Comparison of ENCODE assay signal across 16 cellular contexts in the genomic region with DNA sequence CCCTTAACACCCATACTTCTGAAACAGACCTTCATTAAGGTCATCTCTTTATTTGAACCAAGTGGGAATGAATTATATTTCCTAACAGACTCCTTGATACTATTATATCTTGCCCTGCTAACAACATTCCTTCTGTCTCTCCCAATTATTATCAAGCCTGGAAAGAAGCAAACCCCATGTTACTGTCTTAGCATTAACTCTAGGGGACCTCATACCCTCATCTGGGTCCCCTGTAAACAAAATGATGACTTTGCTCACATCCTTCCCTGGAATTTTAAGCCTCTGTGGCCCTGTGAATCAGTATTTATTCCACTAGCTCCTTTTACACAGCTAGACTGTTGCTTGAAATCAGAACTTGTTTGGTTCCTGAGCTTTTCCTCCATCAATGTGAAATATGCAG. TPM values are rescaled to one million over a fixed set of nuclear protein-coding genes. Genes with fewer than 3 reads are reported as not detected.
DNase-seq lines count a peak whose midpoint lies in the region; ATAC-seq and TF ChIP-seq lines count a peak whose summit lies in the region.
"Had no signal": no experiment of that assay in that cellular context is flagged by ENCODE, and none has a peak within 500 bp of the region (broad histone marks: within the 10 kb centered on the region; RNA-seq: fewer than 3 reads in every experiment).

No MANE protein-coding gene starts in this region.

- no peak overlapping the region for H4K5ac ChIP-seq in mesendoderm (ENCODE audit: low read length)

- no peak overlapping the region for H3K23ac ChIP-seq in mesendoderm (ENCODE audit: low read length)

- no peak overlapping the region for H3K9ac ChIP-seq in mammary epithelial cell (ENCODE audit: insufficient read depth, low read length)
- H3K9ac ChIP-seq in mesendoderm (ENCODE audit: low read length), result no peak overlapping the region
- H3K9ac ChIP-seq: KMS-11 had no signal

- TF ChIP-seq EP300 in transverse colon (IDR thresholded peaks at IDR 0.05; ENCODE audit: low read depth), result no peak

- no peak overlapping the region for H2BK15ac ChIP-seq in mesendoderm (replicated peaks; ENCODE audit: low read depth)

- H3K9me3 Mint-ChIP-seq in MCF 10A (ENCODE audit: unreplicated experiment) (no peaks in the 10 kb centered on the region), natural killer cell (no peaks in the 10 kb centered on the region)
- H3K9me3 Mint-ChIP-seq: dendritic cell treated with granulocyte-macrophage colony-stimulating factor and Interleukin-4, amounts not matched to agents 40 ng/mL and 50 ng/mL, for 4 days; stimulated activated naive B cell treated with anti-CD40 and anti-IgM and Interleukin-4, amounts not matched to agents 10 μg/mL and 1 μg/mL and 100 μg/mL, for 72 hours; T-helper 1 cell treated with Interleukin-12 subunit alpha and Interleukin-12 subunit beta and Interleukin-4 antibody, amounts not matched to agents 30 μg/mL and 1 μg/mL, for 36 hours had no signal

- no peaks in the 10 kb centered on the region for H3K9me3 ChIP-seq in mammary epithelial cell (replicated peaks; ENCODE audit: insufficient read depth, low read length)
- H3K9me3 ChIP-seq in transverse colon, result no peaks in the 10 kb centered on the region
- H3K9me3 ChIP-seq: adrenal gland had no signal

- H3K4ac ChIP-seq in mesendoderm (ENCODE audit: low read depth, low read length), result no peak overlapping the region

- H4K8ac ChIP-seq in mesendoderm (ENCODE audit: low read depth, low read length), result no peak overlapping the region

- no peak for TF ChIP-seq CTCF in MCF 10A (IDR thresholded peaks at IDR 0.05; ENCODE audit: unreplicated experiment)
- no peak for TF ChIP-seq CTCF in mammary epithelial cell (conservative IDR thresholded peaks at IDR 0.05 in 1 of 2, IDR thresholded peaks at IDR 0.05 in 1 of 2; ENCODE audit: extremely low read depth in 1 of 2, insufficient read depth in 1 of 2, low read depth in 1 of 2, low read length in 2 of 2)
- no peak for TF ChIP-seq CTCF in brain microvascular endothelial cell (IDR thresholded peaks at IDR 0.05; ENCODE audit: low read depth, low read length, missing control alignments)
- no peak for TF ChIP-seq CTCF in transverse colon (IDR thresholded peaks at IDR 0.05)
- no peak for TF ChIP-seq CTCF in natural killer cell (IDR thresholded peaks at IDR 0.05)

- DNase-seq in MCF 10A (ENCODE audit: unreplicated experiment), result no peak
- DNase-seq in mammary epithelial cell, result no peak
- DNase-seq in brain microvascular endothelial cell, result no peak
- peak; percentile 17 for DNase-seq in mesendoderm
- DNase-seq in transverse colon, result no peak
- no peak for DNase-seq in middle frontal gyrus (ENCODE audit: extremely low spot score, low spot score)
- no peak for DNase-seq in natural killer cell
- DNase-seq: activated CD4-positive, alpha-beta T cell treated with anti-CD3 and anti-CD28 coated beads for 48 hours; activated T-cell treated with anti-CD3 and anti-CD28 coated beads, Interleukin-2, amount 50 U/mL, for 48 hours; NCI-H1436; stimulated activated naive B cell treated with anti-CD40 and anti-IgM and Interleukin-4, amounts not matched to agents 10 μg/mL and 1 μg/mL and 100 μg/mL, for 72 hours had no signal

- intact Hi-C loops in MCF 10A (cut with micrococcal nuclease) (no loop called here), mammary epithelial cell (cut with micrococcal nuclease) (loop anchor here (2.0 kb wide), 1 partner anchor 14 kb away; no protein-coding TSS in a partner anchor), transverse colon (cut with DNase I; ENCODE audit: low total_unique reads) (no loop called here), natural killer cell (cut with micrococcal nuclease) (no loop called here)

- no peak overlapping the region for H3K18ac ChIP-seq in mesendoderm (ENCODE audit: low read length)

- H3K4me2 ChIP-seq in mammary epithelial cell (ENCODE audit: insufficient read depth, low read depth, low read length), result no peak overlapping the region
- no peak overlapping the region for H3K4me2 ChIP-seq in mesendoderm (ENCODE audit: low read length)
- H3K4me2 ChIP-seq: KMS-11 had no signal

- H3K27me3 ChIP-seq in mammary epithelial cell (ENCODE audit: insufficient read depth, low read length), result no peaks in the 10 kb centered on the region
- no peaks in the 10 kb centered on the region for H3K27me3 ChIP-seq in brain microvascular endothelial cell (replicated peaks)
- H3K27me3 ChIP-seq in mesendoderm (ENCODE audit: insufficient read depth, low read length, poor library complexity), result no peaks in the 10 kb centered on the region
- H3K27me3 ChIP-seq in transverse colon, result no peaks in the 10 kb centered on the region
- H3K27me3 ChIP-seq: adrenal gland had no signal

- H3K27ac ChIP-seq in mammary epithelial cell (ENCODE audit: insufficient read depth, low read depth, low read length), result no peak overlapping the region
- H3K27ac ChIP-seq in brain microvascular endothelial cell, result peak overlapping the region; percentile 62
- no peak overlapping the region for H3K27ac ChIP-seq in mesendoderm (ENCODE audit: low read depth, low read length)
- peak overlapping the region in 3 of 4 donors; percentile 39 to 63 (median 51) for H3K27ac ChIP-seq in transverse colon
- H3K27ac ChIP-seq: KMS-11 had no signal

- H2BK120ac ChIP-seq in mesendoderm (ENCODE audit: low read depth, low read length), result no peak overlapping the region

- H2AK5ac ChIP-seq in mesendoderm (ENCODE audit: low read length), result no peak overlapping the region

- H2AFZ ChIP-seq in mammary epithelial cell (ENCODE audit: low read depth, low read length), result no peak overlapping the region

- H3K79me2 ChIP-seq in mammary epithelial cell (ENCODE audit: insufficient read depth, low read length), result no peaks in the 10 kb centered on the region
- H3K79me2 ChIP-seq in mesendoderm (ENCODE audit: control insufficient read depth, insufficient read depth, low read length), result no peaks in the 10 kb centered on the region

- ATAC-seq in natural killer cell (no peak), GM21723 (IDR thresholded peaks at IDR 0.05; ENCODE audit: unreplicated experiment) (no peak)
- ATAC-seq: stimulated activated naive B cell treated with anti-CD40 and anti-IgM and Interleukin-4, amounts not matched to agents 10 μg/mL and 1 μg/mL and 100 μg/mL, for 72 hours had no signal

- H3K36me3 Mint-ChIP-seq in MCF 10A (ENCODE audit: insufficient read depth, unreplicated experiment), result no peaks in the 10 kb centered on the region
- H3K36me3 Mint-ChIP-seq in natural killer cell, result no peaks in the 10 kb centered on the region
- H3K36me3 Mint-ChIP-seq: stimulated activated naive B cell treated with anti-CD40 and anti-IgM and Interleukin-4, amounts not matched to agents 10 μg/mL and 1 μg/mL and 100 μg/mL, for 72 hours had no signal

- BruUV-seq in MCF 10A (replicated peaks; lab: Mats Ljungman, UMichigan) (no TSS peak), mammary epithelial cell (replicated peaks; lab: Mats Ljungman, UMichigan) (no TSS peak)

- H3K36me3 ChIP-seq in mammary epithelial cell (ENCODE audit: insufficient read depth, low read length) (no peaks in the 10 kb centered on the region), brain microvascular endothelial cell (replicated peaks) (peaks cover 2% of the 10 kb centered on the region), mesendoderm (ENCODE audit: control insufficient read depth, insufficient read depth, low read length) (no peaks in the 10 kb centered on the region), transverse colon (no peaks in the 10 kb centered on the region)
- H3K36me3 ChIP-seq: adrenal gland had no signal

- H3K4me3 ChIP-seq in mammary epithelial cell (replicated peaks in 1 of 3; ENCODE audit: insufficient read depth in 1 of 3, low read depth in 2 of 3, low read length in 3 of 3) (no peak overlapping the region), brain microvascular endothelial cell (ENCODE audit: low read depth, low read length) (no peak overlapping the region), mesendoderm (ENCODE audit: low read length) (no peak overlapping the region), transverse colon (no peak overlapping the region)
- H3K4me3 ChIP-seq: adrenal gland had no signal

- no peak for TF ChIP-seq POLR2A in transverse colon (IDR thresholded peaks at IDR 0.05)

- POLR2A ChIA-PET in MCF 10A (lab: Yijun Ruan, JAX), result interaction anchor here (0.8 to 2.3 kb wide), 11 partner anchors 12 to 266 kb away, joined by 3 to 11 read pairs (median 4); a partner anchor contains a TSS

- peak overlapping the region; percentile 87 for H3K27ac Mint-ChIP-seq in MCF 10A (ENCODE audit: low read depth, unreplicated experiment)
- H3K27ac Mint-ChIP-seq in natural killer cell, result no peak overlapping the region
- H3K27ac Mint-ChIP-seq: dendritic cell treated with granulocyte-macrophage colony-stimulating factor and Interleukin-4, amounts not matched to agents 40 ng/mL and 50 ng/mL, for 4 days; stimulated activated naive B cell treated with anti-CD40 and anti-IgM and Interleukin-4, amounts not matched to agents 10 μg/mL and 1 μg/mL and 100 μg/mL, for 72 hours; T-helper 1 cell treated with Interleukin-12 subunit alpha and Interleukin-12 subunit beta and Interleukin-4 antibody, amounts not matched to agents 30 μg/mL and 1 μg/mL, for 36 hours had no signal

- no peaks in the 10 kb centered on the region for H3K79me1 ChIP-seq in mesendoderm (ENCODE audit: low read length)

- CTCF ChIA-PET in MCF 10A (lab: Yijun Ruan, JAX), result interaction anchor here (1.7 kb wide), 1 partner anchor 86 kb away, joined by 6 read pairs; no protein-coding TSS in a partner anchor
- CTCF ChIA-PET in mammary epithelial cell (lab: Charles Lee; ENCODE audit: low non-redundant PET), result no interaction called here

- peaks cover 25% of the 10 kb centered on the region for H3K4me1 Mint-ChIP-seq in MCF 10A (ENCODE audit: insufficient read depth, unreplicated experiment)
- H3K4me1 Mint-ChIP-seq in natural killer cell, result no peaks in the 10 kb centered on the region

- no peak overlapping the region for H3K4me3 Mint-ChIP-seq in MCF 10A (ENCODE audit: unreplicated experiment)
- no peak overlapping the region for H3K4me3 Mint-ChIP-seq in natural killer cell
- H3K4me3 Mint-ChIP-seq: dendritic cell treated with granulocyte-macrophage colony-stimulating factor and Interleukin-4, amounts not matched to agents 40 ng/mL and 50 ng/mL, for 4 days; stimulated activated naive B cell treated with anti-CD40 and anti-IgM and Interleukin-4, amounts not matched to agents 10 μg/mL and 1 μg/mL and 100 μg/mL, for 72 hours; T-helper 1 cell treated with Interleukin-12 subunit alpha and Interleukin-12 subunit beta and Interleukin-4 antibody, amounts not matched to agents 30 μg/mL and 1 μg/mL, for 36 hours had no signal

- no peak overlapping the region for H3K56ac ChIP-seq in mesendoderm (ENCODE audit: low read length)

- H3K4me1 ChIP-seq in mammary epithelial cell (ENCODE audit: insufficient read depth, low read length) (peaks cover 36% of the 10 kb centered on the region), mesendoderm (ENCODE audit: control insufficient read depth, low read depth, low read length) (peaks cover 3% of the 10 kb centered on the region), transverse colon (peaks cover 0 to 12% (median 6%) of the 10 kb centered on the region in 4 donors)

- dilution Hi-C loops in mammary epithelial cell (cut with HindIII; ENCODE audit: low sequenced_read_pairs), result loop anchor here (25.0 kb wide), 2 partner anchors 248 to 373 kb away; no protein-coding TSS in a partner anchor

- H3K27me3 Mint-ChIP-seq in MCF 10A (ENCODE audit: insufficient read depth, unreplicated experiment) (no peaks in the 10 kb centered on the region), natural killer cell (ENCODE audit: low read depth in 2 of 2) (peaks cover 55 to 85% of the 10 kb centered on the region in 2 donors)

- H4K20me1 ChIP-seq in mammary epithelial cell (ENCODE audit: insufficient read depth, low read length), result no peaks in the 10 kb centered on the region

- no peak overlapping the region for H2BK5ac ChIP-seq in mesendoderm (ENCODE audit: low read length)

- in situ Hi-C loops in mammary epithelial cell (cut with MboI; ENCODE audit: low sequenced_read_pairs in 2 of 2), result loop anchor here in 1 of 2 donors (10.0 to 25.0 kb wide), 3 partner anchors 80 to 573 kb away; a partner anchor contains a TSS
- in situ Hi-C loops in brain microvascular endothelial cell (cut with HindIII; ENCODE audit: low pct_ligation_motif_present, low sequenced_read_pairs), result no loop called here
- in situ Hi-C loops in transverse colon (cut with MboI; ENCODE audit: low pct_ligation_motif_present in 1 of 4, low pct_unique_long_range_greater_than_20kb in 1 of 4, low sequenced_read_pairs in 3 of 4), result loop anchor here (10.0 to 25.0 kb wide), 7 partner anchors 173 to 848 kb away; a partner anchor contains a TSS

RNA-seq across cellular contexts. Expression of a gene that starts 38.3 kb away (rescaled TPM):
- total RNA-seq in MCF 10A (2022) (43.9 and 55.8 TPM in 2 replicates), mammary epithelial cell (10 to 100 TPM; 27.7 to 61.5 TPM), transverse colon (10 to 100 TPM; 34.2 to 65.5 (median 56.5) TPM), natural killer cell (10 to 100 TPM; 46.3 to 49.2 (median 48.7) TPM)
- polyA plus RNA-seq in mammary epithelial cell, result 16.5 TPM
- 29.0 TPM for polyA minus RNA-seq in mammary epithelial cell
- polyA plus RNA-seq in mesendoderm (2013, experiment 1 of 2), result 11.1 TPM
- 12.0 TPM for polyA plus RNA-seq in mesendoderm (2013, experiment 2 of 2)

RNA-seq across cellular contexts. Expression of a gene that starts 55.3 kb away (rescaled TPM):
- total RNA-seq in MCF 10A (2022) (29.6 and 31.7 TPM in 2 replicates), mammary epithelial cell (10 to 100 TPM; 13.7 to 25.7 TPM), transverse colon (10 to 100 TPM in 3 of 4 donors, 1 to 10 TPM in 1; 7.4 to 42.6 (median 14.9) TPM), natural killer cell (10 to 100 TPM; 50.6 to 67.3 (median 58.9) TPM)
- polyA plus RNA-seq in mammary epithelial cell, result 15.1 TPM
- 4.8 TPM for polyA minus RNA-seq in mammary epithelial cell
- polyA plus RNA-seq in mesendoderm (2013, experiment 1 of 2), result 41.1 TPM
- 40.5 TPM for polyA plus RNA-seq in mesendoderm (2013, experiment 2 of 2)

Comparison
In these comparisons a context has a peak if more than half of its experiments do, and no peak if none do; other contexts are left out.
1. H3K27ac ChIP-seq: peak in brain microvascular endothelial cell (single experiment) and transverse colon (3 of 4); none in mammary epithelial cell (single experiment) and mesendoderm (single experiment).